8 cellular contexts compared by ENCODE assay signal in the genomic region with DNA sequence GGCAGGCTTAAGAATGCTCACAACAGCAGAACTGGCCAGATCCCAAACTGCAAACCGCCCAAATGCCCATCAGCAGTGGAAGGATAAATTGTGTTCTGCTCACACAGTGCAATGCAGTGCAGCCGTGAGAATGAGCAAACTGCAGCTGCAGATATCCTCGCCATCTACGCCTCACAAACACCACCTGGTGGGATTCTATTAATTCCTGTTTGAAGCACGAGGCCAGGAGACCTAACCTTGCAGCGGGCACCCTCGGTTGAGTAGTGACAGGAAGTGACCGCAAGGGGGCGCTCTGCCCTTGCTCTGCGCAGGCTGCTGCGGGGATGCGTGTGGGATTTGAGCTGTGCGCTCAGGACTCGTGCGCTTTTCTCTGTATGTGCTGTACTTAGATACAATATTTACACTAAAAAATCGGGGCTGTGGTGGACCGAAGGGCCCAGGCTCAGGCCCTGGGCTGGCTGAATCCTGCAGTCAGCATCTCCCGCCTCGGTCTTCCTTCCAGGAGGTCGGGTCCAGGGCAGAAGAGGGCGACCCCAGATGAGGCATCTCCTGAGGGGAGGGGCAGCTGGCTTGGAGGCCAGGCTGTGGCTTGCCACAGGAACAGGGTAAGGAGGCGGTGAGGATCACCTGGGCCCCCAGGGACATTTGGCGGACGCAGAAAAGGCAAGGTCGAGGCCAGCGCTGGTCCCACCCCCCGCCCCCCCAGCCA.
DNase-seq lines count a peak whose midpoint lies in the region; ATAC-seq and TF ChIP-seq lines count a peak whose summit lies in the region.

No MANE protein-coding gene starts in this region.

- TF ChIP-seq CTCF in AG10803 (conservative IDR thresholded peaks at IDR 0.05; ENCODE audit: low read length), result peak; percentile 94

- peak; percentile 85 for ATAC-seq in GM18907 (IDR thresholded peaks at IDR 0.05; ENCODE audit: unreplicated experiment)
- peak; percentile 87 for ATAC-seq in HG03196 (IDR thresholded peaks at IDR 0.05; ENCODE audit: unreplicated experiment)

- DNase-seq in AG10803 (ENCODE audit: low read depth) (peak; percentile 72), NCI-H226 (peak; percentile 49), kidney tubule cell (ENCODE audit: low spot score) (peak; percentile 75)
- peak; percentile 85 for DNase-seq in activated CD4-positive, CD25-positive, alpha-beta regulatory T cell treated with anti-CD3 and anti-CD28 coated beads, Interleukin-2, amount 50 U/mL, for 72 hours
- DNase-seq in central memory CD4-positive, alpha-beta T cell, result peak; percentile 75
- DNase-seq in stimulated activated CD4-positive, alpha-beta T cell treated with anti-CD3 and anti-CD28 coated beads, Interleukin-2, amount 100 ng/mL, for 4 hours (ENCODE audit: low read depth), result peak; percentile 69

- no peak overlapping the region for H3K4me3 ChIP-seq in AG10803 (ENCODE audit: low read length)
